Comparison of ENCODE assay signal across 14 cellular contexts in the genomic region with DNA sequence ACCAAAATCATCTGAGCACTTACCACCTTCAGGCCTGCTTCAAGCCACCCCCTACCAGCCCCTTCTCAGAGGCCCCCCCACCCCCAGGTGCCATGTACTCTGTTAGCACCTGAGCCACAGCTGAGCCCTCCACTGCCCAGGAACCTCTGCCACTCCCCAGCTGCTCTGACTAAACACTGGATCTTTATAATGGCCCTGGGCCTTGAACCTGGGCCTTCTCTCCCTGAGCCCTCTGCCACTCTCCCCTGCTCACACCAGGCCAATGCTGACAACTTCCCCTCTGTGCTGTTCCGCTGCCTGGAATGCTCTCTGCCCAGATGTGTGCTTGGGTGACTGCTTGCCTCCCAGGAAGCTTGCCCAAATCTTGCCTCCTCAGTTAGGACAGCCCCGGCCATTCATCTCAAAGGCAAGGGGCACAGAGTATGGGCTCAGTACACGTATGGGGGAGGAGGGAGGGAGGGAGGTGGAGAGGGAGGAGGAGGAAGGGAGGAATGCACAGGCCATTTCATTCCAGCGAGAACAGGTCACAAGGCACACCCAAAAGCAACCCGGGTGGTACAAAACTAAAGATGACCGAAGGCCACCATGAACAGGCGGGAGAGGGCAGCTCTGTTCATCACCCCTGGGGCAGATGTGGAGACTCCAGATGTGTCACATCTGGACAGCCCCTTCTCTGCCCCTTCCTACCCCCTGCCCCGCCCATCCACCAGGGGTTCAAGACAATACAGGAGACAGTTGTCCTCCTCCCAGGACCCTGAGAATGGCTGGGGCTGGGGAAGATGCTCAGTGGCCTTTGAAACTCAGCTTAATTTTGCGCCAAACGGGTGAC. TPM values are rescaled to one million over a fixed set of nuclear protein-coding genes. Genes with fewer than 3 reads are reported as not detected.
DNase-seq lines count a peak whose midpoint lies in the region; ATAC-seq and TF ChIP-seq lines count a peak whose summit lies in the region.
"Had no signal": no experiment of that assay in that cellular context is flagged by ENCODE, and none has a peak within 500 bp of the region (broad histone marks: within the 10 kb centered on the region; RNA-seq: fewer than 3 reads in every experiment).

No MANE protein-coding gene starts in this region.

- no peaks in the 10 kb centered on the region for H3K27me3 Mint-ChIP-seq in IgD-negative memory B cell
- H3K27me3 Mint-ChIP-seq: T-helper 17 cell had no signal

- H3K4me3 ChIP-seq in DND-41 (ENCODE audit: low read depth in 1 of 2, low read length in 2 of 2) (no peak overlapping the region), smooth muscle cell (no peak overlapping the region)

- TF ChIP-seq CTCF in DND-41 (IDR thresholded peaks at IDR 0.05; ENCODE audit: borderline replicate concordance, extremely low read depth, low read length, poor library complexity, severe bottlenecking) = no peak
- TF ChIP-seq CTCF in smooth muscle cell (IDR thresholded peaks at IDR 0.05; ENCODE audit: borderline replicate concordance, insufficient read depth, poor library complexity, severe bottlenecking) = no peak

- peak overlapping the region in 3 of 4 donors; percentile 73 to 95 (median 92) for H3K4me3 Mint-ChIP-seq in IgD-negative memory B cell

- H2AFZ ChIP-seq in DND-41 (ENCODE audit: low read depth, low read length) (no peak overlapping the region), smooth muscle cell (ENCODE audit: low read depth) (no peak overlapping the region)

- H3F3A ChIP-seq in smooth muscle cell (ENCODE audit: low read depth) = no peaks in the 10 kb centered on the region

- no peaks in the 10 kb centered on the region for H3K9me3 ChIP-seq in DND-41 (ENCODE audit: insufficient read depth, low read length, severe bottlenecking)
- H3K9me3 ChIP-seq in smooth muscle cell (replicated peaks; ENCODE audit: low read depth) = no peaks in the 10 kb centered on the region

- 85% methylated on average over 10 of the region's 10 CpGs for WGBS in smooth muscle cell (ENCODE audit: low lambda C conversion rate)

- H3K27me3 ChIP-seq in DND-41 (ENCODE audit: insufficient read depth, low read length, poor library complexity) = no peaks in the 10 kb centered on the region
- no peaks in the 10 kb centered on the region for H3K27me3 ChIP-seq in smooth muscle cell (ENCODE audit: low read depth)

- H3K27ac ChIP-seq in DND-41 (ENCODE audit: low read length) (peak overlapping the region; percentile 90), angular gyrus (ENCODE audit: low read depth, low read length) (peak overlapping the region; percentile 23), smooth muscle cell (ENCODE audit: low read depth) (no peak overlapping the region)

- no peak for DNase-seq in DND-41
- DNase-seq in posterior vena cava (ENCODE audit: low spot score) = peak; percentile 57
- no peak for DNase-seq in globus pallidus (ENCODE audit: low spot score)
- no peak for DNase-seq in sciatic nerve (ENCODE audit: low spot score)
- no peak for DNase-seq in smooth muscle cell (lab: John Stamatoyannopoulos, UW; ENCODE audit: unreplicated experiment)
- DNase-seq: NCI-H2029 treated with DMSO at 0.1 percent for 48 hours had no signal

- peaks cover 24 to 58% (median 46%) of the 10 kb centered on the region in 3 donors for H3K4me1 Mint-ChIP-seq in IgD-negative memory B cell

- H3K9ac ChIP-seq in DND-41 (ENCODE audit: low read depth, low read length) (0 out of 2 replicates have a peak overlapping the region, but pooled peaks have one; percentile 30), smooth muscle cell (ENCODE audit: low read depth) (no peak overlapping the region)

- peaks cover 68% of the 10 kb centered on the region for H3K4me1 ChIP-seq in DND-41 (ENCODE audit: insufficient read depth, low read length)
- no peaks in the 10 kb centered on the region for H3K4me1 ChIP-seq in smooth muscle cell (ENCODE audit: low read depth)

- no peaks in the 10 kb centered on the region for H3K9me3 Mint-ChIP-seq in IgD-negative memory B cell
- H3K9me3 Mint-ChIP-seq: activated naive CD8-positive, alpha-beta T cell treated with anti-CD3 and anti-CD28 coated beads, Interleukin-2, amount 10 ng/mL, durations not matched to agents 7 days and 5 days had no signal

- peak overlapping the region; percentile 84 to 99 (median 98) for H3K27ac Mint-ChIP-seq in IgD-negative memory B cell

- ATAC-seq in DND-41 (ENCODE audit: insufficient read depth, low read depth) (no peak), sciatic nerve (no peak), GM21447 (IDR thresholded peaks at IDR 0.05; ENCODE audit: unreplicated experiment) (no peak)

- no peak overlapping the region for H3K4me2 ChIP-seq in DND-41 (ENCODE audit: insufficient read depth, low read length)
- H3K4me2 ChIP-seq in smooth muscle cell = no peak overlapping the region

- H3K36me3 ChIP-seq in DND-41 (ENCODE audit: insufficient read depth, low read length) (no peaks in the 10 kb centered on the region), smooth muscle cell (ENCODE audit: low read depth) (no peaks in the 10 kb centered on the region)

- H4K20me1 ChIP-seq in DND-41 (ENCODE audit: insufficient read depth, low read length) = no peaks in the 10 kb centered on the region
- H4K20me1 ChIP-seq in smooth muscle cell (ENCODE audit: low read depth) = no peaks in the 10 kb centered on the region

- intact Hi-C loops in posterior vena cava (cut with DNase I) (no loop called here), sciatic nerve (cut with DNase I) (no loop called here)

- H3K36me3 Mint-ChIP-seq in IgD-negative memory B cell = peaks cover 2% of the 10 kb centered on the region
- H3K36me3 Mint-ChIP-seq: activated naive CD8-positive, alpha-beta T cell treated with anti-CD3 and anti-CD28 coated beads, Interleukin-2, amount 10 ng/mL, durations not matched to agents 7 days and 5 days had no signal

- H3K79me2 ChIP-seq in DND-41 (ENCODE audit: insufficient read depth, low read length) = no peaks in the 10 kb centered on the region
- no peaks in the 10 kb centered on the region for H3K79me2 ChIP-seq in smooth muscle cell (ENCODE audit: low read depth)

RNA-seq across cellular contexts. Expression of gene TNFRSF13B, which starts 15.3 kb away (rescaled TPM):
- polyA plus RNA-seq in IgD-negative memory B cell (224 TPM), smooth muscle cell (not detected in 2 replicates)
- total RNA-seq in posterior vena cava (not detected), sciatic nerve (not detected), smooth muscle cell (not detected in 2 replicates)
- total RNA-seq: activated naive CD8-positive, alpha-beta T cell treated with anti-CD3 and anti-CD28 coated beads, Interleukin-2, amount 10 ng/mL, durations not matched to agents 7 days and 5 days; glomerular endothelial cell; MCF 10A; Right ventricle myocardium superior had no signal

RNA-seq across cellular contexts. Expression of gene MPRIP, which starts 55.0 kb away (rescaled TPM):
- polyA plus RNA-seq in IgD-negative memory B cell (14.4 TPM), smooth muscle cell (67.2 and 69.3 TPM in 2 replicates)
- total RNA-seq in posterior vena cava (100 to 1,000 TPM; 359 to 405 TPM), sciatic nerve (500 TPM), smooth muscle cell (58.8 and 62.5 TPM in 2 replicates)
